10 cellular contexts compared by ENCODE assay signal in the genomic region with DNA sequence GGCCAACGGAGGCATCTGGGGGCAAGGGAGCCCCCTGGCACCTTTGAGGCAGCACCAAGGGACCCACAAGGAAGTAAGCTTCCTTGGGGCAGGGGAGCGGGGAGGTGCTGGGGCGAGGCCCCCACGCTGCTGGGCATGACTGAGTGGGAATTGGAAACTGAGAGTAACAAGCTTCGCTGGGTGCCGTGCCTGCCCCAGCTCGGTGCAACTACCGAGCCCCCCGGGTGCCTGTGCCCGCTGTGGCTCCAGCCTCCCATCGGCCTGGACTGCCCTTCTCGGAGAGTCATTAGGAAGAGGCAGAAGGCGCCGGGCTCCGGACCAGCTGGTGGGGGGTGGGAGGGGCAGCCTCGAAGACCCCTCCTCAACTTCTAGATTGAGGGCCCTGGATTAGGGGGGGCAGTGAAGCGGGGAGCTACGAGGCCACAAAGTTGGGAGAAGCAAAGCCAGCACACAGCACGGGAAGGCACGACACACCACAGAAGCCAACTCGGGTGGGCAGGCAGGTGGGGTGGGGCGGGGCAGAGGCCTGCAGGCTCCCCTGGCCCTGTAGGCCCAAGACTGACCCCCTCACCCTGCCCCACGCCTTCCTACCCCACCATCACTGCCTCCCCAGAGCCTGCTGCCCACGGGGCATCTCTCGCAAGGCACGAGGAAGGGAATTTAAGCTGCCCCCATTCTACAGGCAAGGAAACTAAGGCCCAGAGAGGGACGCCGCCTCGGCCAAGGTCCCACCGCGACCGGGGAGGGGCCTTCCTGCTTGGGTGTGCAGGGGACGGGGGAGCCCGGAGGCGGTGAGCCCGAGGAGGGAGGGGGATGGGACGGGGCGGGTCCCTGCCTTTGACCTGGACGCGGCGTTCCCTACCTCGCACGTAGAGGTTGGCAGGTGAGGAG.
"Had no signal": no experiment of that assay in that cellular context is flagged by ENCODE, and none has a peak within 500 bp of the region (broad histone marks: within the 10 kb centered on the region; RNA-seq: fewer than 3 reads in every experiment).

No MANE protein-coding gene starts in this region.

- H3K4me3 ChIP-seq: GM23248, HAP-1, K562 had no signal

- ATAC-seq: HCT116, K562 had no signal

- H3K4me3 Mint-ChIP-seq: HFFc6 had no signal

- H3K4me1 ChIP-seq: HAP-1 had no signal

- DNase-seq: GM23248, GOT3, H7, HFFc6, IMR-90, KG1 had no signal

- H3K27ac Mint-ChIP-seq: HFFc6 had no signal

- H3K9me3 ChIP-seq: HAP-1 had no signal

- FAIRE-seq: HTR-8/SVneo, K562 had no signal

- H2AFZ ChIP-seq: GM23248 had no signal

- H3K9ac ChIP-seq: GM23248 had no signal

- H3K27ac ChIP-seq: GM23248 had no signal
